ENCODE assay signal across 12 cellular contexts in the genomic region with DNA sequence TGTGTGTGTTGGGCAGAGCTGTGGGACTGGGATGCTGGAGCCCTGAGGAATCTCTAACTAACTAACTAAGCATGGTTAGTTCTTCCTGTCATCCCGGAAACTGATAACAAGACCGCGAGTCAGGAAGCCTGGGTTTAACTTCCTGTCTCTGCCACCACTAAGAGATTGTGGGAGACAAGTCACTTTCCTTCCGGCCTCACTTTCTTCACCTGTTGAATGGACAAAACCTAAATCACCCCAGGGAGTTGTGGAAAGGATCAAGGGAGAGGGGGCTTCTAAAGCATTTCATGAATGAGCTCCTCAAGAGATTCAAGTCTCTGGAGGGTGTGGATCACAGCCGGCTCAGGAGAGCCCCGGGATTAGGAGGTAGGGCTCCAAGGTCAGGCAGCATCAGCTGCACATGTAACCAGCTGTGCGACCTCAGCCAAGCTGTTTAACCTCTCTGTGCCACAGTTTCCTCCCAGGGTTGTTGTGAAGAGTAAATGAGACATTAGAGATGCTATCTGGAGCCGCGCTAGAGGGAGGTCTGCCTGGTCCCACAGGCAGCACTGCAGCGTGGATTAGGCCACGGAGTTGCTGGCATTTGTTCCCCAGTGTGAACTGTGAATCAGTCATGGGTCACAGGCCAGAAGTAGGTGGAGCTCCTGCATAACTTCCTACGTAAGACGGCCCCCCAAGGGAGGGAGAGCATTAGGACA.
DNase-seq lines count a peak whose midpoint lies in the region; ATAC-seq, FAIRE-seq and TF ChIP-seq lines count a peak whose summit lies in the region.
"Had no signal": no experiment of that assay in that cellular context is flagged by ENCODE, and none has a peak within 500 bp of the region (broad histone marks: within the 10 kb centered on the region; RNA-seq: fewer than 3 reads in every experiment).

No MANE protein-coding gene starts in this region.

- H3K4me3 ChIP-seq in CD8-positive, alpha-beta T cell (ENCODE audit: low read depth, low read length) = no peak overlapping the region
- no peak overlapping the region for H3K4me3 ChIP-seq in ascending aorta
- H3K4me3 ChIP-seq: lung, SK-N-MC had no signal

- no peaks in the 10 kb centered on the region for H3K36me3 ChIP-seq in CD8-positive, alpha-beta T cell (ENCODE audit: insufficient read depth, low read length)
- no peaks in the 10 kb centered on the region for H3K36me3 ChIP-seq in ascending aorta

- peaks cover 9% of the 10 kb centered on the region for H3K27me3 Mint-ChIP-seq in CD8-positive, alpha-beta T cell (ENCODE audit: low read depth)
- H3K27me3 Mint-ChIP-seq in activated T-helper 1 cell treated with anti-CD3 and anti-CD28 coated beads, Interleukin-12 subunit alpha, Interleukin-12 subunit beta, Interleukin-2, Interleukin-4 antibody, amounts not matched to agents 30 ng/mL and 10 ng/mL and 1 ng/mL, durations not matched to agents 14 hours and 24 hours and 36 hours (ENCODE audit: insufficient read depth) = peaks cover 30% of the 10 kb centered on the region

- no peaks in the 10 kb centered on the region for H3K9me3 Mint-ChIP-seq in CD8-positive, alpha-beta T cell
- H3K9me3 Mint-ChIP-seq in activated T-helper 1 cell treated with anti-CD3 and anti-CD28 coated beads, Interleukin-12 subunit alpha, Interleukin-12 subunit beta, Interleukin-2, Interleukin-4 antibody, amounts not matched to agents 30 ng/mL and 10 ng/mL and 1 ng/mL, durations not matched to agents 14 hours and 24 hours and 36 hours = no peaks in the 10 kb centered on the region

- peaks cover 24% of the 10 kb centered on the region for H3K4me1 ChIP-seq in CD8-positive, alpha-beta T cell (ENCODE audit: insufficient read depth, low read length)
- H3K4me1 ChIP-seq in ascending aorta = peaks cover 7 to 20% of the 10 kb centered on the region in 2 donors

- H3K4me3 Mint-ChIP-seq in CD8-positive, alpha-beta T cell = peak overlapping the region; percentile 71
- H3K4me3 Mint-ChIP-seq in activated T-helper 1 cell treated with anti-CD3 and anti-CD28 coated beads, Interleukin-12 subunit alpha, Interleukin-12 subunit beta, Interleukin-2, Interleukin-4 antibody, amounts not matched to agents 30 ng/mL and 10 ng/mL and 1 ng/mL, durations not matched to agents 14 hours and 24 hours and 36 hours = peak overlapping the region; percentile 23

- no peaks in the 10 kb centered on the region for H3K36me3 Mint-ChIP-seq in CD8-positive, alpha-beta T cell
- H3K36me3 Mint-ChIP-seq in activated T-helper 1 cell treated with anti-CD3 and anti-CD28 coated beads, Interleukin-12 subunit alpha, Interleukin-12 subunit beta, Interleukin-2, Interleukin-4 antibody, amounts not matched to agents 30 ng/mL and 10 ng/mL and 1 ng/mL, durations not matched to agents 14 hours and 24 hours and 36 hours (ENCODE audit: low read depth) = no peaks in the 10 kb centered on the region

- intact Hi-C loops in CD8-positive, alpha-beta T cell (cut with DNase I, micrococcal nuclease) = loop anchor here in 1 of 2 experiments (10.0 kb wide), 1 partner anchor 65 kb away; no protein-coding TSS in a partner anchor
- intact Hi-C loops in activated T-helper 1 cell treated with anti-CD3 and anti-CD28 coated beads, Interleukin-12 subunit alpha, Interleukin-12 subunit beta, Interleukin-2, Interleukin-4 antibody, amounts not matched to agents 30 ng/mL and 10 ng/mL and 1 ng/mL, durations not matched to agents 14 hours and 24 hours and 36 hours (cut with micrococcal nuclease) = loop anchor here (2.0 to 5.0 kb wide), 3 partner anchors 42 to 65 kb away; no protein-coding TSS in a partner anchor
- intact Hi-C loops in ascending aorta (cut with DNase I) = loop anchor here (5.0 to 10.0 kb wide), 3 partner anchors 58 to 165 kb away; a partner anchor contains a TSS

- H3K27me3 ChIP-seq in CD8-positive, alpha-beta T cell (ENCODE audit: insufficient read depth, low read length) = no peaks in the 10 kb centered on the region
- no peaks in the 10 kb centered on the region for H3K27me3 ChIP-seq in ascending aorta

- no peak for TF ChIP-seq CTCF in CD8-positive, alpha-beta T cell (IDR thresholded peaks at IDR 0.05)
- TF ChIP-seq CTCF in ascending aorta (IDR thresholded peaks at IDR 0.05) = no peak

- peaks cover 30% of the 10 kb centered on the region for H3K4me1 Mint-ChIP-seq in CD8-positive, alpha-beta T cell (ENCODE audit: low read depth)
- H3K4me1 Mint-ChIP-seq in activated T-helper 1 cell treated with anti-CD3 and anti-CD28 coated beads, Interleukin-12 subunit alpha, Interleukin-12 subunit beta, Interleukin-2, Interleukin-4 antibody, amounts not matched to agents 30 ng/mL and 10 ng/mL and 1 ng/mL, durations not matched to agents 14 hours and 24 hours and 36 hours (ENCODE audit: low read depth) = peaks cover 32% of the 10 kb centered on the region

- peak; percentile 76 for ATAC-seq in CD8-positive, alpha-beta T cell

- no peak for FAIRE-seq in frontal cortex (lab: Jason Lieb, UNC)

- peak in 6 of 7 experiments; percentile 12 to 59 (median 31) for DNase-seq in CD8-positive, alpha-beta T cell
- DNase-seq in M059J (ENCODE audit: low read depth) (peak; percentile 45), kidney tubule cell (ENCODE audit: low spot score) (peak; percentile 49), NCI-H774 (lab: John Stamatoyannopoulos, UW) (no peak), OCI-M2 (lab: John Stamatoyannopoulos, UW; ENCODE audit: unreplicated experiment) (no peak), ascending aorta (ENCODE audit: low spot score in 2 of 2) (no peak), frontal cortex (ENCODE audit: low spot score in 2 of 2) (no peak)
- DNase-seq in activated T-helper 1 cell treated with anti-CD3 and anti-CD28 coated beads, Interleukin-12 subunit alpha, Interleukin-12 subunit beta, Interleukin-2, Interleukin-4 antibody, amounts not matched to agents 30 ng/mL and 10 ng/mL and 1 ng/mL, durations not matched to agents 14 hours and 24 hours and 36 hours (ENCODE audit: low spot score) = peak; percentile 57
- DNase-seq: cerebellar nuclear complex, Kasumi-1 had no signal

- peak overlapping the region; percentile 52 for H3K27ac Mint-ChIP-seq in CD8-positive, alpha-beta T cell
- peak overlapping the region; percentile 53 for H3K27ac Mint-ChIP-seq in activated T-helper 1 cell treated with anti-CD3 and anti-CD28 coated beads, Interleukin-12 subunit alpha, Interleukin-12 subunit beta, Interleukin-2, Interleukin-4 antibody, amounts not matched to agents 30 ng/mL and 10 ng/mL and 1 ng/mL, durations not matched to agents 14 hours and 24 hours and 36 hours

- POLR2A ChIA-PET in CD8-positive, alpha-beta T cell (lab: Charles Lee) = interaction anchor here (0.7 to 1.2 kb wide), 3 partner anchors 30 to 77 kb away, joined by 3 to 4 read pairs (median 3); no protein-coding TSS in a partner anchor

- CTCF ChIA-PET in CD8-positive, alpha-beta T cell (lab: Charles Lee) = interaction anchor here (0.9 kb wide), 1 partner anchor 32 kb away, joined by 3 read pairs; no protein-coding TSS in a partner anchor

- no peak overlapping the region for H3K27ac ChIP-seq in CD8-positive, alpha-beta T cell (ENCODE audit: low read depth, low read length)
- no peak overlapping the region for H3K27ac ChIP-seq in ascending aorta
- H3K27ac ChIP-seq: SK-N-MC had no signal

- H3K9me3 ChIP-seq in CD8-positive, alpha-beta T cell (ENCODE audit: low read length) = no peaks in the 10 kb centered on the region
- H3K9me3 ChIP-seq in ascending aorta = no peaks in the 10 kb centered on the region

Comparison
In these comparisons a context has a peak if more than half of its experiments do, and no peak if none do; other contexts are left out.
1. DNase-seq: peak in CD8-positive, alpha-beta T cell (6 of 7), M059J (single experiment), activated T-helper 1 cell treated with anti-CD3 and anti-CD28 coated beads, Interleukin-12 subunit alpha, Interleukin-12 subunit beta, Interleukin-2, Interleukin-4 antibody, amounts not matched to agents 30 ng/mL and 10 ng/mL and 1 ng/mL, durations not matched to agents 14 hours and 24 hours and 36 hours (single experiment) and kidney tubule cell (single experiment); none in NCI-H774 (single experiment), OCI-M2 (single experiment), ascending aorta (0 of 2) and frontal cortex (0 of 2).